In the genomic region with DNA sequence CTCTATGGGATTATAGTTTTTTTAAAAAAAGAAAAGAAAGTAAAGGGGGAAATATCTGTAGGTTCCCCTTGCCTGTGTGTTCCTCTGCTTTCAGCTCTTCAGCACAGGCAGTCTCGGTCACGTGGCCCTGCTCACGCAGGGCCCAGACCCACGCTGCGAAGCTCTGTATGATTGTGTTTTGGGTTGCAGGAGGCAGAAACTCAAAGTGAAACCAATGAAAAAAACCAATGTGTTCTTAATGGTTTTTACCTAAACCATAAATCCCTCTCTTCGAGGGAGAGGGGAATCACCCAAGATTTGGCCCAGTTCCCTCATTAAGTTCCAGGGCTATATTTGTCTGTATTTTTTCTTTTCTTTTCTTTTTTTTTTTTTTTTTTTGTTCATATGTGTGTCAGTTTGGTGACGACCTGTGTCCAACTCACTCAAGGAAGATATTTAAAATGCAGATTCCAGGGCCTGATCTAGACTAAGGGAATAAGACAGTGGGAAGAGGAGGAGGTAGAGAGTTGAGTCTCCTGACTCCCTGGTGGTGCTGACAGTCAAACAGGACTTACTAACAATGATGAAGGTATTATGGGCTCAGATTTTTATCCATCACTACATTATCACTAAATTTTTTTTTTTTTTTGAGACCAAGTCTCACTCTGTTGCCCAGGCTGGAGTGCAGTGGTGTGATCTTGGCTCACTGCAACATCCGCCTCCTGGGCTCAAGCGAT, we compare ENCODE assay signal across 1 cellular context.
TF ChIP-seq lines count a peak whose summit lies in the region.

No MANE protein-coding gene starts in this region.

TF ChIP-seq in HepG2, 621 proteins besides CTCF, POLR2A, EP300 and RAD21 (continued from another document):
- TF ChIP-seq THAP7 (CRISPR knock-in tag; IDR thresholded peaks at IDR 0.05), result no peak
- no peak for TF ChIP-seq ZFP37 (CRISPR knock-in tag; IDR thresholded peaks at IDR 0.05; ENCODE audit: borderline replicate concordance)
- no peak for TF ChIP-seq ZNF784 (CRISPR knock-in tag; IDR thresholded peaks at IDR 0.05; ENCODE audit: borderline replicate concordance)
- no peak for TF ChIP-seq ATAD3A (CRISPR knock-in tag; IDR thresholded peaks at IDR 0.05)
- TF ChIP-seq YEATS4 (CRISPR knock-in tag; IDR thresholded peaks at IDR 0.05; ENCODE audit: borderline replicate concordance), result no peak
- TF ChIP-seq ZNF460 (CRISPR knock-in tag; IDR thresholded peaks at IDR 0.05; ENCODE audit: borderline replicate concordance), result no peak
- TF ChIP-seq NFIC (IDR thresholded peaks at IDR 0.05; ENCODE audit: low read length), result no peak
- TF ChIP-seq NFATC3 (CRISPR knock-in tag; IDR thresholded peaks at IDR 0.05), result no peak
- no peak for TF ChIP-seq ZBTB42 (CRISPR knock-in tag; IDR thresholded peaks at IDR 0.05)
